In the genomic region with DNA sequence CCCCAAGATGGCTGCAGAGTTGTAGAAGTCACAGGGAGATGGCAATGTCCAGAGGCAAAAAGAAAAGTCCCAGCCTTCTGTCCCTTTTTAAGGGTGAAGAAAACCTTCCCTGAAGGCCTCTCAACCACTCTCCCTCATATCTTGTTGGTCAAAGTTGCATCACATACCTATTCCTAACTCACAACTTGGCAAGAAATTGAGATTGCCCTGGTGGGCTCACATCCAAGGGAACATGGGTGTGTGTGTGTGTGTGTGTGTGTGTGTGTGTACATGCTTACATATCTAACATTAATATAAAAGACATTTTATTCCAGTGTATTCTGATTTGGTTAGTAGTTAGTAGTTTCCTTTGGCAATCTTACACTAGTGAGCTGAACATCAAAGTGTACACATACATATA, we compare ENCODE assay signal across 19 cellular contexts.
"Had no signal": no experiment of that assay in that cellular context is flagged by ENCODE, and none has a peak within 500 bp of the region (broad histone marks: within the 10 kb centered on the region; RNA-seq: fewer than 3 reads in every experiment).

No MANE protein-coding gene starts in this region.

- H3K27me3 ChIP-seq: esophagus squamous epithelium, neural progenitor cell, right atrium auricular region, sigmoid colon, transverse colon had no signal

- H3K36me3 ChIP-seq: esophagus squamous epithelium, left ventricle myocardium inferior, lower lobe of right lung, neural progenitor cell, right atrium auricular region, sigmoid colon, thoracic aorta, transverse colon had no signal

- H3K27ac ChIP-seq: esophagus squamous epithelium, left ventricle myocardium inferior, lower lobe of right lung, neural progenitor cell, right atrium auricular region, sigmoid colon, skin epidermis, thoracic aorta, transverse colon had no signal

- H3K4me3 ChIP-seq: esophagus squamous epithelium, left ventricle myocardium inferior, lower lobe of right lung, neural progenitor cell, right atrium auricular region, sigmoid colon, skin epidermis, thoracic aorta, transverse colon had no signal

- H3K4me1 ChIP-seq: esophagus squamous epithelium, left ventricle myocardium inferior, lower lobe of right lung, right atrium auricular region, sigmoid colon, transverse colon had no signal

- FAIRE-seq: kidney had no signal

- H3K9me3 ChIP-seq: esophagus squamous epithelium, left ventricle myocardium inferior, lower lobe of right lung, right atrium auricular region, sigmoid colon, thoracic aorta, transverse colon had no signal

- DNase-seq: effector memory CD8-positive, alpha-beta T cell; esophagus squamous epithelium; foreskin fibroblast; immature natural killer cell; kidney; left cardiac atrium; left ventricle myocardium inferior; lower lobe of right lung; natural killer cell; sigmoid colon; stimulated activated CD4-positive, alpha-beta T cell treated with anti-CD3 and anti-CD28 coated beads, Interleukin-2, amount 100 ng/mL, for 24 hours; stimulated activated CD4-positive, alpha-beta T cell treated with anti-CD3 and anti-CD28 coated beads, Interleukin-4, amount 100 ng/mL, for 4 hours; stimulated activated naive B cell treated with anti-CD40 and anti-IgM and Interleukin-4, amounts not matched to agents 10 μg/mL and 1 μg/mL and 100 μg/mL, for 72 hours; stimulated activated naive CD8-positive, alpha-beta T cell treated with anti-CD3 and anti-CD28 coated beads, Interleukin-15, amount 100 ng/mL, for 72 hours; transverse colon had no signal

- ATAC-seq: effector memory CD8-positive, alpha-beta T cell; lower lobe of right lung; natural killer cell; stimulated activated naive B cell treated with anti-CD40 and anti-IgM and Interleukin-4, amounts not matched to agents 10 μg/mL and 1 μg/mL and 100 μg/mL, for 72 hours; stimulated activated naive CD8-positive, alpha-beta T cell treated with anti-CD3 and anti-CD28 coated beads, Interleukin-15, amount 100 ng/mL, for 72 hours had no signal

- H3K4me2 ChIP-seq: neural progenitor cell had no signal

- H3K9ac ChIP-seq: neural progenitor cell had no signal
